9 cellular contexts compared by ENCODE assay signal in genomic region chr17:41667280-41668008, GRCh38. TPM values are rescaled to one million over a fixed set of nuclear protein-coding genes. Genes with fewer than 3 reads are reported as not detected.
DNase-seq lines count a peak whose midpoint lies in the region; ATAC-seq, FAIRE-seq and TF ChIP-seq lines count a peak whose summit lies in the region.
"Had no signal": no experiment of that assay in that cellular context is flagged by ENCODE, and none has a peak within 500 bp of the region (broad histone marks: within the 10 kb centered on the region; RNA-seq: fewer than 3 reads in every experiment).

No MANE protein-coding gene starts in this region.

- H3K4me1 Mint-ChIP-seq in Calu3 (ENCODE audit: low read depth, unreplicated experiment) = peaks cover 62% of the 10 kb centered on the region
- H3K4me1 Mint-ChIP-seq in natural killer cell treated with Interleukin-12 subunit alpha and Interleukin-12 subunit beta and Interleukin-15 and Interleukin-18, amount 100 ng/mL, for 72 hours (ENCODE audit: low read depth in 2 of 2) = peaks cover 29 to 33% of the 10 kb centered on the region in 2 donors

- H3K4me3 ChIP-seq in K562 = peak overlapping the region; percentile 38

- H3K36me3 ChIP-seq in K562 (ENCODE audit: control insufficient read depth, insufficient read depth, low read length) = no peaks in the 10 kb centered on the region

- H3K4me2 ChIP-seq in K562 (ENCODE audit: insufficient read depth, low read length) = peak overlapping the region; percentile 91

- DNase-seq in Calu3 (no peak), K562 (ENCODE audit: extremely low read depth in 1 of 4, low spot score in 3 of 4) (peak in 2 of 4 experiments; percentile 31 to 39), HPDE6-E6E7 (ENCODE audit: extremely low spot score) (no peak)
- DNase-seq in natural killer cell treated with Interleukin-12 subunit alpha and Interleukin-12 subunit beta and Interleukin-15 and Interleukin-18, amount 100 ng/mL, for 72 hours (ENCODE audit: low spot score) = no peak

- H3K4me1 ChIP-seq in K562 (replicated peaks in 1 of 2; ENCODE audit: control insufficient read depth in 2 of 2, insufficient read depth in 2 of 2, low read length in 2 of 2) = peaks cover 40 to 49% of the 10 kb centered on the region in 2 experiments

- peak overlapping the region; percentile 77 for H3K4me3 Mint-ChIP-seq in Calu3 (ENCODE audit: low read depth, unreplicated experiment)
- H3K4me3 Mint-ChIP-seq in natural killer cell treated with Interleukin-12 subunit alpha and Interleukin-12 subunit beta and Interleukin-15 and Interleukin-18, amount 100 ng/mL, for 72 hours = peak overlapping the region; percentile 98

- H3K27me3 ChIP-seq in K562 (ENCODE audit: control insufficient read depth in 2 of 2, insufficient read depth in 2 of 2, low read length in 2 of 2) = no peaks in the 10 kb centered on the region

- H3K9ac ChIP-seq in K562 (ENCODE audit: insufficient read depth in 1 of 2, low read depth in 2 of 2, low read length in 2 of 2) = peak overlapping the region; percentile 71 to 89

- H4K20me1 ChIP-seq in K562 (replicated peaks; ENCODE audit: control insufficient read depth, insufficient read depth, low read length) = no peaks in the 10 kb centered on the region

- POLR2A ChIA-PET in K562 (lab: Yijun Ruan, JAX) = interaction anchor here (0.6 to 12.5 kb wide), 5 partner anchors 9 to 1020 kb away, joined by 3 to 124 read pairs (median 8); partner anchors contain the start of genes EIF1 and SMARCE1

- WGBS in K562 (ENCODE audit: insufficient coverage, low coverage, missing lambda C conversion rate) = 19% methylated on average over 23 of the region's 23 CpGs

- peak overlapping the region; percentile 99 for H2AFZ ChIP-seq in K562 (ENCODE audit: low read depth, low read length)

- ATAC-seq in K562 = peak; percentile 14
- ATAC-seq in natural killer cell treated with Interleukin-12 subunit alpha and Interleukin-12 subunit beta and Interleukin-15 and Interleukin-18, amount 100 ng/mL, for 72 hours = no peak
- ATAC-seq in HG02759 (IDR thresholded peaks at IDR 0.05; ENCODE audit: unreplicated experiment) = no peak
- no peak for ATAC-seq in GM21737 (IDR thresholded peaks at IDR 0.05; ENCODE audit: unreplicated experiment)
- ATAC-seq in HG02970 (IDR thresholded peaks at IDR 0.05; ENCODE audit: low FRiP score, unreplicated experiment) = no peak

- no peaks in the 10 kb centered on the region for H3K9me3 Mint-ChIP-seq in Calu3 (ENCODE audit: low read depth, unreplicated experiment)
- H3K9me3 Mint-ChIP-seq in natural killer cell treated with Interleukin-12 subunit alpha and Interleukin-12 subunit beta and Interleukin-15 and Interleukin-18, amount 100 ng/mL, for 72 hours = no peaks in the 10 kb centered on the region

- FAIRE-seq in K562 (lab: Jason Lieb, UNC) = no peak

- peak overlapping the region; percentile 17 for H3K27ac Mint-ChIP-seq in Calu3 (ENCODE audit: unreplicated experiment)
- peak overlapping the region; percentile 97 to 98 for H3K27ac Mint-ChIP-seq in natural killer cell treated with Interleukin-12 subunit alpha and Interleukin-12 subunit beta and Interleukin-15 and Interleukin-18, amount 100 ng/mL, for 72 hours

- CTCF ChIA-PET in Calu3 (lab: Charles Lee) = interaction anchor here (0.6 to 8.5 kb wide), 12 partner anchors 9 to 1107 kb away, joined by 3 to 226 read pairs (median 6); partner anchors contain the start of gene EIF1
- CTCF ChIA-PET in K562 (lab: Yijun Ruan, JAX; ENCODE audit: low intra/inter-chr PET ratio) = interaction anchor here (0.8 to 2.9 kb wide), 3 partner anchors 19 to 1047 kb away, joined by 3 to 17 read pairs (median 4); no protein-coding TSS in a partner anchor

- in situ Hi-C loops in K562 (cut with MboI) = loop anchor here (25.0 kb wide), 1 partner anchor 1055 kb away; no protein-coding TSS in a partner anchor

- TF ChIP-seq EP300 in Ishikawa (IDR thresholded peaks at IDR 0.05; ENCODE audit: borderline replicate concordance) (no peak), K562 (IDR thresholded peaks at IDR 0.05; ENCODE audit: low read length) (no peak)

- H3K27ac ChIP-seq in K562 (ENCODE audit: extremely low read depth, low read depth, low read length) = peak overlapping the region; percentile 81

- TF ChIP-seq RAD21 in Ishikawa (IDR thresholded peaks at IDR 0.05; ENCODE audit: low read depth) (no peak), K562 (CRISPR knock-in tag; conservative IDR thresholded peaks at IDR 0.05 in 1 of 2, IDR thresholded peaks at IDR 0.05 in 1 of 2) (no peak)

- intact Hi-C loops in Calu3 (cut with micrococcal nuclease; ENCODE audit: unreplicated experiment) = loop anchor here (5.0 to 10.0 kb wide), 4 partner anchors 253 to 810 kb away; no protein-coding TSS in a partner anchor
- intact Hi-C loops in K562 (cut with micrococcal nuclease) = loop anchor here (2.0 to 10.0 kb wide), 3 partner anchors 183 to 850 kb away; partner anchors contain the start of genes KRT35 and KRT36

- peaks cover 31% of the 10 kb centered on the region for H3K36me3 Mint-ChIP-seq in Calu3 (ENCODE audit: insufficient read depth, unreplicated experiment)
- H3K36me3 Mint-ChIP-seq in natural killer cell treated with Interleukin-12 subunit alpha and Interleukin-12 subunit beta and Interleukin-15 and Interleukin-18, amount 100 ng/mL, for 72 hours = no peaks in the 10 kb centered on the region

- H3K9me3 ChIP-seq in K562 (replicated peaks; ENCODE audit: control insufficient read depth, insufficient read depth, low read depth, low read length) = no peaks in the 10 kb centered on the region

- BruUV-seq in Calu3 (replicated peaks; lab: Mats Ljungman, UMichigan) = no TSS peak
- TSS peak; percentile 93 for BruUV-seq in K562 (replicated peaks; lab: Mats Ljungman, UMichigan)

- H3K79me2 ChIP-seq in K562 (ENCODE audit: control insufficient read depth, insufficient read depth, low read length) = no peaks in the 10 kb centered on the region; the same call in 2 of the 3 replicates

- H3K27me3 Mint-ChIP-seq in Calu3 (ENCODE audit: unreplicated experiment) = no peaks in the 10 kb centered on the region
- peaks cover 0 to 4% of the 10 kb centered on the region in 2 donors for H3K27me3 Mint-ChIP-seq in natural killer cell treated with Interleukin-12 subunit alpha and Interleukin-12 subunit beta and Interleukin-15 and Interleukin-18, amount 100 ng/mL, for 72 hours

- TF ChIP-seq POLR2A in K562 (conservative IDR thresholded peaks at IDR 0.05) = peak; percentile 56; the same call in 1 of the 2 replicates

- TF ChIP-seq CTCF in Calu3 (IDR thresholded peaks at IDR 0.05; ENCODE audit: unreplicated experiment) (no peak), K562 (IDR thresholded peaks at IDR 0.05 in 2 of 3, conservative IDR thresholded peaks at IDR 0.05 in 1 of 3; ENCODE audit: insufficient read depth in 2 of 3, low read depth in 1 of 3, low read length in 3 of 3) (no peak; a peak in 1 of 6 replicates)

- peaks cover under 1% of the 10 kb centered on the region for H3K9me1 ChIP-seq in K562 (ENCODE audit: control insufficient read depth, insufficient read depth, low read length)

RNA-seq across cellular contexts. Expression of gene EIF1, which starts 21.2 kb away (rescaled TPM):
- total RNA-seq in Calu3 (2022) = 807 and 937 TPM in 2 replicates
- 298 and 342 TPM in 2 replicates for total RNA-seq in K562 (2011; cell fraction: chromatin; rRNA removed; ENCODE audit: low replicate concordance)
- total RNA-seq in K562 (2011; cell fraction: nucleolus; rRNA removed) = 197 and 220 TPM in 2 replicates
- total RNA-seq in K562 (2011; cell fraction: nucleoplasm; rRNA removed) = 315 and 402 TPM in 2 replicates
- 81.3 and 85.7 TPM in 2 replicates for total RNA-seq in K562 (2014; rRNA removed)
- total RNA-seq in K562 (2014; rRNA removed; fragmentation: Illumina TruSeq; extraction: Trizol) = 95.4 and 115 TPM in 2 replicates
- 67.0 and 77.8 TPM in 2 replicates for total RNA-seq in K562 (2015; rRNA removed; fragmentation: Illumina TruSeq; extraction: Trizol)
- total RNA-seq in K562 (2021) = 880 and 965 TPM in 2 replicates
- 255 and 320 TPM in 2 replicates for polyA plus RNA-seq in K562 (2011; rRNA removed)
- polyA plus RNA-seq in K562 (2011; cell fraction: cytosol; rRNA removed) = 104 and 119 TPM in 2 replicates
- 247 and 265 TPM in 2 replicates for polyA plus RNA-seq in K562 (2011; cell fraction: nucleus; rRNA removed)
- polyA plus RNA-seq in K562 (2012) = 675 and 2,132 TPM in 2 replicates
- 612 and 683 TPM in 2 replicates for polyA plus RNA-seq in K562 (2014; fragmentation: Illumina TruSeq; extraction: Trizol)
- polyA plus RNA-seq in K562 (2014; fragmentation: Nextera tagmentation; extraction: Ambion mirVana) = 1,000 to 10,000 TPM; 1,018 to 1,204 TPM
- polyA plus RNA-seq in K562 (2014; rRNA removed) = 236 and 297 TPM in 2 replicates
- 97.5 and 123 TPM in 2 replicates for polyA minus RNA-seq in K562 (2011; rRNA and poly(A)+ RNA removed)
- polyA minus RNA-seq in K562 (2011; cell fraction: cytosol; rRNA and poly(A)+ RNA removed) = 123 and 125 TPM in 2 replicates
- polyA minus RNA-seq in K562 (2011; cell fraction: nucleus; rRNA and poly(A)+ RNA removed) = 139 and 151 TPM in 2 replicates
- total RNA-seq in natural killer cell treated with Interleukin-12 subunit alpha and Interleukin-12 subunit beta and Interleukin-15 and Interleukin-18, amount 100 ng/mL, for 72 hours = 1,000 to 10,000 TPM; 1,047 to 1,473 TPM

RNA-seq across cellular contexts. Expression of gene KRT17, which starts 43.1 kb away (rescaled TPM):
- total RNA-seq in Calu3 (2022) = 472 and 593 TPM in 2 replicates
- total RNA-seq in K562 (2011; cell fraction: chromatin; rRNA removed; ENCODE audit: low replicate concordance) = not detected in 2 replicates
- not detected in 2 replicates for total RNA-seq in K562 (2011; cell fraction: nucleolus; rRNA removed)
- total RNA-seq in K562 (2011; cell fraction: nucleoplasm; rRNA removed) = not detected in 2 replicates
- 0.23 TPM in 1 of 2 replicates, not detected in the other for total RNA-seq in K562 (2014; rRNA removed)
- total RNA-seq in K562 (2014; rRNA removed; fragmentation: Illumina TruSeq; extraction: Trizol) = not detected in 2 replicates
- total RNA-seq in K562 (2015; rRNA removed; fragmentation: Illumina TruSeq; extraction: Trizol) = not detected in 2 replicates
- total RNA-seq in K562 (2021) = not detected in 2 replicates
- 0.16 and 0.25 TPM in 2 replicates for polyA plus RNA-seq in K562 (2011; rRNA removed)
- polyA plus RNA-seq in K562 (2011; cell fraction: cytosol; rRNA removed) = not detected in 2 replicates
- 0.18 TPM in 1 of 2 replicates, not detected in the other for polyA plus RNA-seq in K562 (2011; cell fraction: nucleus; rRNA removed)
- polyA plus RNA-seq in K562 (2012) = 0.44 TPM in 1 of 2 replicates, not detected in the other
- not detected in 2 replicates for polyA plus RNA-seq in K562 (2014; fragmentation: Illumina TruSeq; extraction: Trizol)
- not detected for polyA plus RNA-seq in K562 (2014; fragmentation: Nextera tagmentation; extraction: Ambion mirVana)
- not detected in 2 replicates for polyA plus RNA-seq in K562 (2014; rRNA removed)
- not detected in 2 replicates for polyA minus RNA-seq in K562 (2011; rRNA and poly(A)+ RNA removed)
- polyA minus RNA-seq in K562 (2011; cell fraction: cytosol; rRNA and poly(A)+ RNA removed) = 10.2 and 35.5 TPM in 2 replicates
- 3.6 and 8.2 TPM in 2 replicates for polyA minus RNA-seq in K562 (2011; cell fraction: nucleus; rRNA and poly(A)+ RNA removed)
- not detected for total RNA-seq in natural killer cell treated with Interleukin-12 subunit alpha and Interleukin-12 subunit beta and Interleukin-15 and Interleukin-18, amount 100 ng/mL, for 72 hours

RNA-seq across cellular contexts. Expression of gene GAST, which starts 44.7 kb away (rescaled TPM):
- total RNA-seq in Calu3 (2022) (not detected in 2 replicates), K562 (2014; rRNA removed) (not detected in 2 replicates), K562 (2014; rRNA removed; fragmentation: Illumina TruSeq; extraction: Trizol) (not detected in 2 replicates), K562 (2015; rRNA removed; fragmentation: Illumina TruSeq; extraction: Trizol) (not detected in 2 replicates), K562 (2021) (not detected in 2 replicates)
- total RNA-seq in K562 (2011; cell fraction: chromatin; rRNA removed; ENCODE audit: low replicate concordance) = not detected in 2 replicates
- not detected in 2 replicates for total RNA-seq in K562 (2011; cell fraction: nucleolus; rRNA removed)
- total RNA-seq in K562 (2011; cell fraction: nucleoplasm; rRNA removed) = not detected in 2 replicates
- polyA plus RNA-seq in K562 (2011; rRNA removed) (not detected in 2 replicates), K562 (2014; fragmentation: Illumina TruSeq; extraction: Trizol) (not detected in 2 replicates), K562 (2014; fragmentation: Nextera tagmentation; extraction: Ambion mirVana) (not detected), K562 (2014; rRNA removed) (not detected in 2 replicates)
- not detected in 2 replicates for polyA plus RNA-seq in K562 (2011; cell fraction: cytosol; rRNA removed)
- polyA plus RNA-seq in K562 (2011; cell fraction: nucleus; rRNA removed) = not detected in 2 replicates
- not detected in 2 replicates for polyA plus RNA-seq in K562 (2012)
- not detected in 2 replicates for polyA minus RNA-seq in K562 (2011; rRNA and poly(A)+ RNA removed)
- not detected in 2 replicates for polyA minus RNA-seq in K562 (2011; cell fraction: cytosol; rRNA and poly(A)+ RNA removed)
- not detected in 2 replicates for polyA minus RNA-seq in K562 (2011; cell fraction: nucleus; rRNA and poly(A)+ RNA removed)
- total RNA-seq in natural killer cell treated with Interleukin-12 subunit alpha and Interleukin-12 subunit beta and Interleukin-15 and Interleukin-18, amount 100 ng/mL, for 72 hours = not detected
- total RNA-seq: RPMI7951 had no signal

RNA-seq across cellular contexts. Expression of gene KRT16, which starts 54.9 kb away (rescaled TPM):
- total RNA-seq in Calu3 (2022) = 3.8 and 4.2 TPM in 2 replicates
- total RNA-seq in K562 (2011; cell fraction: chromatin; rRNA removed; ENCODE audit: low replicate concordance) = not detected in 2 replicates
- total RNA-seq in K562 (2011; cell fraction: nucleolus; rRNA removed) = not detected in 2 replicates
- total RNA-seq in K562 (2011; cell fraction: nucleoplasm; rRNA removed) = not detected in 2 replicates
- total RNA-seq in K562 (2014; rRNA removed) = not detected in 2 replicates
- not detected in 2 replicates for total RNA-seq in K562 (2014; rRNA removed; fragmentation: Illumina TruSeq; extraction: Trizol)
- not detected in 2 replicates for total RNA-seq in K562 (2015; rRNA removed; fragmentation: Illumina TruSeq; extraction: Trizol)
- total RNA-seq in K562 (2021) = not detected in 2 replicates
- 0.04 TPM in 1 of 2 replicates, not detected in the other for polyA plus RNA-seq in K562 (2011; rRNA removed)
- polyA plus RNA-seq in K562 (2011; cell fraction: cytosol; rRNA removed) = not detected in 2 replicates
- polyA plus RNA-seq in K562 (2011; cell fraction: nucleus; rRNA removed) = not detected in 2 replicates
- polyA plus RNA-seq in K562 (2012) = not detected in 2 replicates
- not detected in 2 replicates for polyA plus RNA-seq in K562 (2014; fragmentation: Illumina TruSeq; extraction: Trizol)
- not detected for polyA plus RNA-seq in K562 (2014; fragmentation: Nextera tagmentation; extraction: Ambion mirVana)
- not detected in 2 replicates for polyA plus RNA-seq in K562 (2014; rRNA removed)
- not detected in 2 replicates for polyA minus RNA-seq in K562 (2011; rRNA and poly(A)+ RNA removed)
- not detected in 2 replicates for polyA minus RNA-seq in K562 (2011; cell fraction: cytosol; rRNA and poly(A)+ RNA removed)
- polyA minus RNA-seq in K562 (2011; cell fraction: nucleus; rRNA and poly(A)+ RNA removed) = not detected in 2 replicates
- not detected for total RNA-seq in natural killer cell treated with Interleukin-12 subunit alpha and Interleukin-12 subunit beta and Interleukin-15 and Interleukin-18, amount 100 ng/mL, for 72 hours

Comparison
In these comparisons a context has a peak if more than half of its experiments do, and no peak if none do; other contexts are left out.
1. RNA of gene KRT17, which starts 43.1 kb away (total RNA-seq): 472 to 593 TPM in Calu3; 0.23 TPM in K562 and not detected in natural killer cell treated with Interleukin-12 subunit alpha and Interleukin-12 subunit beta and Interleukin-15 and Interleukin-18, amount 100 ng/mL, for 72 hours; every median in the first group is over 100 times any median in the second.